In the genomic region with DNA sequence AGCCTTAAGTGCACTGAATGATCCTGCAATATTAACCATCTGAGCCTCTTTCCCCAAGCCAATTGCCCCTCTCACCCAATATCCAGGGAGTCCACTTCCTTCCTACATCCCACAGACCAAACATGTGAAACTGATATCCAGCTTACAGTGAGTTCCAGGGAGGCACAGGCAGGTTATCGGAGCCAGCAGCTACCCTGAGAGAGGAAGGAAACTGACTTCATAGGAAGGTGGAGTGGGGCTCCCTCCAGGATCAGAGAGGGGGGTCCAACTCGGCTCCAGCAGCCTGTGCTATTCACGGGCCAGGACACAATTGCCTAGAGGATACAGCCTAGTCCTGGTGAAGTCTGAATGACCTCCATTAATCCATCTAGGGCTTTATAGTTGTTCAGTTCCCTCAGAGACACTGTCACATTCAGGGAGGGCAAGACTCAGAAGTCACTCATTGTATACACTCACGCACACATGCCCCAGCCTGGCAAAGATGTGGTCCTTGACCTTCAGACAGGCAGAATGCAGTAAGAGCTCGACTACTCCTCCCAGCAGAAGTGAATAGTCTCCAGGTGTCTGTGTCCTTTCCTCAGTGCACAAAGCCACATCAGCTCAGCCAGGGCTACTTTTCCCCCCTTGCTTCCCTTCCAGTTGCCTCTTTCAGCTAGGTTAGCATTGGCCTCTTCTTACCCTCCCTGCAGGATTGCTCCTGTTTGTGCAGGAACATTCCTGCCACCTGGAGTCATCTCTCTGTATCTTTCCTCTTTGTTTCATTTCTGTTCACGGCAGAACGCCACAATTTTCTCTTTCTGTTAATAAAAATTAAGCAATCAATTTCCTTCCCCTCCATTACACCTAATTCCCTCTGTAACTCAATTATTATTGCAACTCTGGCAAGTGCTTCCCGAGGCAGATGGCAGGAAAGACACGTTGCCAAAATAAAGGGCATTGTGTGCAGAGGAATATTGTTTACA, we compare ENCODE assay signal across 7 cellular contexts.
DNase-seq lines count a peak whose midpoint lies in the region; ATAC-seq and TF ChIP-seq lines count a peak whose summit lies in the region.

No MANE protein-coding gene starts in this region.

- no peak overlapping the region for H3K9ac ChIP-seq in smooth muscle cell (ENCODE audit: low read depth)

- peak overlapping the region in 1 of 2 experiments; percentile 30; a peak in 2 of 4 replicates for H3K4me3 ChIP-seq in Panc1 (ENCODE audit: low read depth in 2 of 2, low read length in 2 of 2)
- H3K4me3 ChIP-seq in smooth muscle cell: peak overlapping the region; percentile 33

- in situ Hi-C loops in Panc1 (cut with HindIII; ENCODE audit: low pct_unique_long_range_greater_than_20kb, low sequenced_read_pairs): no loop called here

- H3K4me1 ChIP-seq in Panc1 (ENCODE audit: control insufficient read depth, insufficient read depth, low read length): 0 out of 2 replicates have a peak, but pooled peaks cover 2% of the 10 kb centered on the region
- H3K4me1 ChIP-seq in smooth muscle cell (ENCODE audit: low read depth): no peaks in the 10 kb centered on the region

- CTCF ChIA-PET in Panc1 (lab: Charles Lee) (no interaction called here), GM10248 (lab: Yijun Ruan, JAX) (interaction anchor here (1.1 kb wide), 1 partner anchor 10 kb away, joined by 3 read pairs; no protein-coding TSS in a partner anchor)

- ATAC-seq in Panc1 (peak; percentile 77; the same call in 1 of the 2 replicates), GM19452 (IDR thresholded peaks at IDR 0.05; ENCODE audit: unreplicated experiment) (no peak)

- BruUV-seq in Panc1 (replicated peaks; lab: Mats Ljungman, UMichigan): no TSS peak

- intact Hi-C loops in Panc1 (cut with micrococcal nuclease; ENCODE audit: unreplicated experiment): no loop called here

- peak; percentile 51 for DNase-seq in HT-29 (ENCODE audit: low spot score)
- no peak for DNase-seq in Panc1 (ENCODE audit: low read depth, low spot score)
- peak; percentile 31 for DNase-seq in glomerular visceral epithelial cell (ENCODE audit: extremely low spot score)
- no peak for DNase-seq in smooth muscle cell (lab: John Stamatoyannopoulos, UW; ENCODE audit: unreplicated experiment)
- DNase-seq in GM10248 (ENCODE audit: extremely low spot score): no peak
- DNase-seq in activated gamma-delta T cell (lab: John Stamatoyannopoulos, UW): no peak

- H2AFZ ChIP-seq in smooth muscle cell (ENCODE audit: low read depth): peak overlapping the region; percentile 51

- H3K36me3 ChIP-seq in Panc1 (ENCODE audit: control insufficient read depth, insufficient read depth, low read length) (no peaks in the 10 kb centered on the region), smooth muscle cell (ENCODE audit: low read depth) (no peaks in the 10 kb centered on the region)

- WGBS in smooth muscle cell (ENCODE audit: low lambda C conversion rate): 78% methylated on average over 9 of the region's 9 CpGs

- TF ChIP-seq CTCF in Panc1 (IDR thresholded peaks at IDR 0.05) (peak; percentile 23; the same call in 1 of the 2 replicates), smooth muscle cell (IDR thresholded peaks at IDR 0.05; ENCODE audit: borderline replicate concordance, insufficient read depth, poor library complexity, severe bottlenecking) (peak; percentile 32), GM10248 (IDR thresholded peaks at IDR 0.05; ENCODE audit: control extremely low read depth, extremely low read depth, low read depth, missing control alignments) (no peak)

- H3K4me2 ChIP-seq in smooth muscle cell: no peak overlapping the region

- no peaks in the 10 kb centered on the region for H4K20me1 ChIP-seq in smooth muscle cell (ENCODE audit: low read depth)

- H3K9me3 ChIP-seq in Panc1 (ENCODE audit: control insufficient read depth, insufficient read depth, low read depth, low read length) (no peaks in the 10 kb centered on the region), smooth muscle cell (replicated peaks; ENCODE audit: low read depth) (no peaks in the 10 kb centered on the region)

- H3K79me2 ChIP-seq in smooth muscle cell (ENCODE audit: low read depth): no peaks in the 10 kb centered on the region

- H3K27ac ChIP-seq in Panc1 (ENCODE audit: low read length): no peak overlapping the region
- H3K27ac ChIP-seq in smooth muscle cell (ENCODE audit: low read depth): no peak overlapping the region

- POLR2A ChIA-PET in Panc1 (lab: Charles Lee) (no interaction called here), GM10248 (lab: Yijun Ruan, JAX) (no interaction called here)

- no peaks in the 10 kb centered on the region for H3F3A ChIP-seq in smooth muscle cell (ENCODE audit: low read depth)

- H3K27me3 ChIP-seq in Panc1 (ENCODE audit: control insufficient read depth, insufficient read depth, low read length) (no peaks in the 10 kb centered on the region; the same call in 1 of the 2 replicates), smooth muscle cell (ENCODE audit: low read depth) (no peaks in the 10 kb centered on the region)

Comparison
In these comparisons a context has a peak if more than half of its experiments do, and no peak if none do; other contexts are left out.
1. DNase-seq: peak in HT-29 (single experiment) and glomerular visceral epithelial cell (single experiment); none in Panc1 (single experiment), smooth muscle cell (single experiment), GM10248 (single experiment) and activated gamma-delta T cell (single experiment).